Comparison of ENCODE assay signal across 15 cellular contexts in genomic region chr10:101774589-101775272, GRCh38. TPM values are rescaled to one million over a fixed set of nuclear protein-coding genes. Genes with fewer than 3 reads are reported as not detected.
DNase-seq lines count a peak whose midpoint lies in the region; ATAC-seq, FAIRE-seq and TF ChIP-seq lines count a peak whose summit lies in the region.
"Had no signal": no experiment of that assay in that cellular context is flagged by ENCODE, and none has a peak within 500 bp of the region (broad histone marks: within the 10 kb centered on the region; RNA-seq: fewer than 3 reads in every experiment).

No MANE protein-coding gene starts in this region.

- H3K4me1 ChIP-seq in HepG2 (ENCODE audit: insufficient read depth, low read length) (peaks cover 25% of the 10 kb centered on the region), right lobe of liver (peaks cover 0 to 27% (median 6%) of the 10 kb centered on the region in 4 donors), upper lobe of right lung (peaks cover 20% of the 10 kb centered on the region)
- peaks cover 0 to 25% of the 10 kb centered on the region in 2 donors for H3K4me1 ChIP-seq in naive thymus-derived CD4-positive, alpha-beta T cell (ENCODE audit: control insufficient read depth in 2 of 2, insufficient read depth in 2 of 2, low read length in 2 of 2)

- H3K27me3 Mint-ChIP-seq in central memory CD8-positive, alpha-beta T cell: peaks cover 77% of the 10 kb centered on the region
- peaks cover 52 to 78% (median 67%) of the 10 kb centered on the region in 5 donors for H3K27me3 Mint-ChIP-seq in naive thymus-derived CD4-positive, alpha-beta T cell

- H3K4me1 Mint-ChIP-seq in central memory CD8-positive, alpha-beta T cell: peaks cover 19% of the 10 kb centered on the region
- H3K4me1 Mint-ChIP-seq in naive thymus-derived CD4-positive, alpha-beta T cell: peaks cover 16 to 37% (median 30%) of the 10 kb centered on the region in 7 donors

- H3K27me3 ChIP-seq in HepG2 (ENCODE audit: control insufficient read depth in 1 of 2, insufficient read depth in 2 of 2, low read length in 2 of 2) (peaks cover 17 to 49% of the 10 kb centered on the region in 2 experiments), right lobe of liver (peaks cover 0 to 13% of the 10 kb centered on the region in 2 donors), upper lobe of right lung (peaks cover 80% of the 10 kb centered on the region)
- peaks cover 8 to 37% of the 10 kb centered on the region in 2 donors for H3K27me3 ChIP-seq in naive thymus-derived CD4-positive, alpha-beta T cell (ENCODE audit: control insufficient read depth in 2 of 2, insufficient read depth in 2 of 2, low read length in 2 of 2)

- H4K20me1 ChIP-seq in HepG2 (ENCODE audit: insufficient read depth, low read length): no peaks in the 10 kb centered on the region

- TF ChIP-seq RAD21 in HepG2 (CRISPR knock-in tag; IDR thresholded peaks at IDR 0.05): no peak

- H3K4me3 ChIP-seq in HepG2 (replicated peaks in 1 of 3; ENCODE audit: insufficient read depth in 1 of 3, low read depth in 2 of 3, low read length in 3 of 3) (no peak overlapping the region), right lobe of liver (no peak overlapping the region), upper lobe of right lung (no peak overlapping the region)
- H3K4me3 ChIP-seq in naive thymus-derived CD4-positive, alpha-beta T cell (ENCODE audit: low read length): no peak overlapping the region
- H3K4me3 ChIP-seq: left lung had no signal

- no peaks in the 10 kb centered on the region; a peak in 1 of 5 replicates for H3K36me3 ChIP-seq in HepG2 (replicated peaks in 1 of 2; ENCODE audit: control insufficient read depth in 1 of 2, insufficient read depth in 2 of 2, low read length in 2 of 2)
- no peaks in the 10 kb centered on the region for H3K36me3 ChIP-seq in right lobe of liver
- no peaks in the 10 kb centered on the region for H3K36me3 ChIP-seq in naive thymus-derived CD4-positive, alpha-beta T cell (ENCODE audit: control insufficient read depth in 2 of 3, insufficient read depth in 3 of 3, low read length in 3 of 3)
- H3K36me3 ChIP-seq in upper lobe of right lung: no peaks in the 10 kb centered on the region
- H3K36me3 ChIP-seq: left lung had no signal

- H3K79me2 ChIP-seq in HepG2 (ENCODE audit: insufficient read depth, low read length): no peaks in the 10 kb centered on the region

- peaks cover 2% of the 10 kb centered on the region for H3K36me3 Mint-ChIP-seq in central memory CD8-positive, alpha-beta T cell (ENCODE audit: insufficient read depth)
- peaks cover 0 to 3% (median 0%) of the 10 kb centered on the region in 5 donors for H3K36me3 Mint-ChIP-seq in naive thymus-derived CD4-positive, alpha-beta T cell

- no peak for TF ChIP-seq POLR2A in HepG2 (IDR thresholded peaks at IDR 0.05; ENCODE audit: insufficient read depth in 1 of 2, low read depth in 2 of 2, low read length in 2 of 2)
- TF ChIP-seq POLR2A in right lobe of liver (IDR thresholded peaks at IDR 0.05): no peak

- H3K9me3 ChIP-seq in HepG2 (ENCODE audit: low read length) (no peaks in the 10 kb centered on the region), right lobe of liver (no peaks in the 10 kb centered on the region), upper lobe of right lung (no peaks in the 10 kb centered on the region)
- no peaks in the 10 kb centered on the region for H3K9me3 ChIP-seq in naive thymus-derived CD4-positive, alpha-beta T cell (ENCODE audit: control insufficient read depth in 2 of 3, low read length in 3 of 3)
- H3K9me3 ChIP-seq: left lung had no signal

- intact Hi-C loops in HepG2 (cut with micrococcal nuclease; ENCODE audit: unreplicated experiment) (no loop called here), right lobe of liver (cut with DNase I) (loop anchor here (5.0 to 10.0 kb wide), 3 partner anchors 172 to 560 kb away; no protein-coding TSS in a partner anchor), upper lobe of right lung (cut with DNase I) (no loop called here)
- intact Hi-C loops in naive thymus-derived CD4-positive, alpha-beta T cell (cut with micrococcal nuclease): no loop called here

- WGBS in HepG2 (ENCODE audit: low lambda C conversion rate): 73% methylated on average over 25 of the region's 32 CpGs
- 4% methylated on average over 16 of the region's 32 CpGs for WGBS in right lobe of liver (ENCODE audit: insufficient coverage, low coverage, low lambda C conversion rate, missing lambda C conversion rate)

- in situ Hi-C loops in HepG2 (cut with HindIII; ENCODE audit: extremely low pct_ligation_motif_present, low pct_unique_long_range_greater_than_20kb): no loop called here

- no TSS peak for BruUV-seq in HepG2 (replicated peaks; lab: Mats Ljungman, UMichigan)

- POLR2A ChIA-PET in HepG2 (lab: Yijun Ruan, JAX): no interaction called here
- POLR2A ChIA-PET in naive thymus-derived CD4-positive, alpha-beta T cell (lab: Charles Lee): no interaction called here

- FAIRE-seq in HepG2 (lab: Jason Lieb, UNC): no peak
- FAIRE-seq: GM18507 had no signal

- CTCF ChIA-PET in HepG2 (lab: Yijun Ruan, JAX; ENCODE audit: low intra/inter-chr PET ratio, low total read pairs): no interaction called here
- CTCF ChIA-PET in naive thymus-derived CD4-positive, alpha-beta T cell (lab: Charles Lee): interaction anchor here (1.3 kb wide), 1 partner anchor 10 kb away, joined by 6 read pairs; no protein-coding TSS in a partner anchor

- H3K27ac Mint-ChIP-seq in central memory CD8-positive, alpha-beta T cell (ENCODE audit: low read depth): peak overlapping the region; percentile 55
- H3K27ac Mint-ChIP-seq in naive thymus-derived CD4-positive, alpha-beta T cell: no peak overlapping the region

- TF ChIP-seq EP300 in HepG2 (IDR thresholded peaks at IDR 0.05; ENCODE audit: low read depth in 2 of 2, low read length in 2 of 2) (no peak), HepG2 (CRISPR knock-in tag; IDR thresholded peaks at IDR 0.05; ENCODE audit: borderline replicate concordance) (no peak)

- H2AFZ ChIP-seq in HepG2 (ENCODE audit: low read length): no peak overlapping the region

- TF ChIP-seq CTCF in HepG2 (CRISPR knock-in tag; IDR thresholded peaks at IDR 0.05) (no peak), right lobe of liver (IDR thresholded peaks at IDR 0.05) (no peak), upper lobe of right lung (IDR thresholded peaks at IDR 0.05) (no peak)

- no peaks in the 10 kb centered on the region for H3K9me3 Mint-ChIP-seq in central memory CD8-positive, alpha-beta T cell
- H3K9me3 Mint-ChIP-seq in naive thymus-derived CD4-positive, alpha-beta T cell: no peaks in the 10 kb centered on the region

- no peak overlapping the region for H3K4me2 ChIP-seq in HepG2 (ENCODE audit: low read depth, low read length)

- H3K4me3 Mint-ChIP-seq in central memory CD8-positive, alpha-beta T cell: peak overlapping the region; percentile 38
- peak overlapping the region in 8 of 10 donors; percentile 13 to 71 (median 48) for H3K4me3 Mint-ChIP-seq in naive thymus-derived CD4-positive, alpha-beta T cell

- DNase-seq in HepG2 (ENCODE audit: low spot score) (no peak), right lobe of liver (no peak), upper lobe of right lung (peak; percentile 67), OCI-M1 (lab: John Stamatoyannopoulos, UW) (no peak), Ammon's horn (ENCODE audit: low spot score) (no peak), H4 (ENCODE audit: low spot score) (no peak)
- no peak for DNase-seq in central memory CD8-positive, alpha-beta T cell (ENCODE audit: low spot score in 2 of 2)
- no peak for DNase-seq in naive thymus-derived CD4-positive, alpha-beta T cell
- DNase-seq: aorta; effector memory CD4-positive, alpha-beta T cell; NCI-H774; Right ventricle myocardium superior; stimulated activated CD4-positive, alpha-beta T cell treated with anti-CD3 and anti-CD28 coated beads, Interleukin-1b, Interleukin-23, amount 100 ng/mL, for 48 hours had no signal

- no peak overlapping the region for H3K9ac ChIP-seq in HepG2 (ENCODE audit: insufficient read depth, low read depth, low read length)

- H3K27ac ChIP-seq in HepG2 (ENCODE audit: extremely low read length, insufficient read depth, low read length): no peak overlapping the region
- no peak overlapping the region for H3K27ac ChIP-seq in right lobe of liver
- no peak overlapping the region for H3K27ac ChIP-seq in naive thymus-derived CD4-positive, alpha-beta T cell (ENCODE audit: low read depth, low read length)
- no peak overlapping the region for H3K27ac ChIP-seq in upper lobe of right lung
- H3K27ac ChIP-seq: left lung had no signal

- no peak for ATAC-seq in HepG2
- ATAC-seq in right lobe of liver: no peak
- ATAC-seq in central memory CD8-positive, alpha-beta T cell (replicated peaks; ENCODE audit: extremely low read depth, poor library complexity, severe bottlenecking): no peak
- ATAC-seq in naive thymus-derived CD4-positive, alpha-beta T cell: peak; percentile 32
- no peak for ATAC-seq in upper lobe of right lung
- ATAC-seq: left lung had no signal

RNA-seq across cellular contexts. Expression of gene FGF8, which starts 1.2 kb away (rescaled TPM):
- not detected in 2 replicates for total RNA-seq in HepG2 (2016; rRNA removed; fragmentation: Illumina TruSeq; extraction: Trizol)
- not detected in 2 replicates for total RNA-seq in HepG2 (2016; cell fraction: cytosol; rRNA removed; fragmentation: Illumina TruSeq; extraction: Trizol; ENCODE audit: low read depth)
- not detected in 2 replicates for total RNA-seq in HepG2 (2016; cell fraction: insoluble cytoplasmic fraction; rRNA removed; fragmentation: Illumina TruSeq; extraction: Trizol)
- not detected in 2 replicates for total RNA-seq in HepG2 (2016; cell fraction: membrane; rRNA removed; fragmentation: Illumina TruSeq; extraction: Trizol)
- total RNA-seq in HepG2 (2016; cell fraction: nucleus; rRNA removed; fragmentation: Illumina TruSeq; extraction: Trizol): not detected in 2 replicates
- polyA plus RNA-seq in HepG2 (2011; rRNA removed): 0.26 TPM in 1 of 2 replicates, not detected in the other
- polyA plus RNA-seq in HepG2 (2011; cell fraction: cytosol; rRNA removed): not detected in 2 replicates
- 0.37 and 0.80 TPM in 2 replicates for polyA plus RNA-seq in HepG2 (2011; cell fraction: nucleus; rRNA removed)
- not detected in 2 replicates for polyA plus RNA-seq in HepG2 (2012)
- not detected in 2 replicates for polyA plus RNA-seq in HepG2 (2016; cell fraction: cytosol; fragmentation: Illumina TruSeq; extraction: Trizol; ENCODE audit: low read depth)
- polyA plus RNA-seq in HepG2 (2016; cell fraction: insoluble cytoplasmic fraction; fragmentation: Illumina TruSeq; extraction: Trizol; ENCODE audit: low read depth): not detected in 2 replicates
- not detected in 2 replicates for polyA plus RNA-seq in HepG2 (2016; cell fraction: membrane; fragmentation: Illumina TruSeq; extraction: Trizol; ENCODE audit: low read depth)
- polyA plus RNA-seq in HepG2 (2016; cell fraction: nucleus; fragmentation: Illumina TruSeq; extraction: Trizol; ENCODE audit: insufficient read depth, low read depth): not detected in 2 replicates
- not detected in 2 replicates for polyA minus RNA-seq in HepG2 (2011; rRNA and poly(A)+ RNA removed; ENCODE audit: low replicate concordance)
- polyA minus RNA-seq in HepG2 (2011; cell fraction: cytosol; rRNA and poly(A)+ RNA removed): not detected in 2 replicates
- not detected in 2 replicates for polyA minus RNA-seq in HepG2 (2011; cell fraction: nucleus; rRNA and poly(A)+ RNA removed)
- total RNA-seq in right lobe of liver: not detected
- total RNA-seq in naive thymus-derived CD4-positive, alpha-beta T cell: not detected
- not detected for polyA plus RNA-seq in naive thymus-derived CD4-positive, alpha-beta T cell
- total RNA-seq in upper lobe of right lung: 1.2 TPM
- not detected in 2 replicates for total RNA-seq in H4 (2014; rRNA removed; shearing (Covaris generic))
- total RNA-seq: aorta, left lung, Right ventricle myocardium superior had no signal
- polyA plus RNA-seq: aorta had no signal

RNA-seq across cellular contexts. Expression of gene NPM3, which starts 8.5 kb away (rescaled TPM):
- total RNA-seq in HepG2 (2016; rRNA removed; fragmentation: Illumina TruSeq; extraction: Trizol) (129 and 160 TPM in 2 replicates), right lobe of liver (10 to 100 TPM in 3 of 6 experiments, 1 to 10 TPM in 3; 4.7 to 31.8 (median 8.6) TPM), upper lobe of right lung (18.0 TPM)
- total RNA-seq in HepG2 (2016; cell fraction: cytosol; rRNA removed; fragmentation: Illumina TruSeq; extraction: Trizol; ENCODE audit: low read depth): 72.9 and 79.2 TPM in 2 replicates
- total RNA-seq in HepG2 (2016; cell fraction: insoluble cytoplasmic fraction; rRNA removed; fragmentation: Illumina TruSeq; extraction: Trizol): 127 and 156 TPM in 2 replicates
- total RNA-seq in HepG2 (2016; cell fraction: membrane; rRNA removed; fragmentation: Illumina TruSeq; extraction: Trizol): 118 and 120 TPM in 2 replicates
- 40.1 and 46.2 TPM in 2 replicates for total RNA-seq in HepG2 (2016; cell fraction: nucleus; rRNA removed; fragmentation: Illumina TruSeq; extraction: Trizol)
- polyA plus RNA-seq in HepG2 (2011; rRNA removed): 47.6 and 50.8 TPM in 2 replicates
- polyA plus RNA-seq in HepG2 (2011; cell fraction: cytosol; rRNA removed): 77.2 and 99.2 TPM in 2 replicates
- polyA plus RNA-seq in HepG2 (2011; cell fraction: nucleus; rRNA removed): 35.2 and 42.2 TPM in 2 replicates
- polyA plus RNA-seq in HepG2 (2012): 50.7 and 56.1 TPM in 2 replicates
- polyA plus RNA-seq in HepG2 (2016; cell fraction: cytosol; fragmentation: Illumina TruSeq; extraction: Trizol; ENCODE audit: low read depth): 74.7 and 76.8 TPM in 2 replicates
- polyA plus RNA-seq in HepG2 (2016; cell fraction: insoluble cytoplasmic fraction; fragmentation: Illumina TruSeq; extraction: Trizol; ENCODE audit: low read depth): 123 and 134 TPM in 2 replicates
- polyA plus RNA-seq in HepG2 (2016; cell fraction: membrane; fragmentation: Illumina TruSeq; extraction: Trizol; ENCODE audit: low read depth): 94.9 and 101 TPM in 2 replicates
- polyA plus RNA-seq in HepG2 (2016; cell fraction: nucleus; fragmentation: Illumina TruSeq; extraction: Trizol; ENCODE audit: insufficient read depth, low read depth): 69.1 and 70.7 TPM in 2 replicates
- polyA minus RNA-seq in HepG2 (2011; rRNA and poly(A)+ RNA removed; ENCODE audit: low replicate concordance): 57.7 and 87.9 TPM in 2 replicates
- 11.6 and 28.0 TPM in 2 replicates for polyA minus RNA-seq in HepG2 (2011; cell fraction: cytosol; rRNA and poly(A)+ RNA removed)
- 4.2 and 7.6 TPM in 2 replicates for polyA minus RNA-seq in HepG2 (2011; cell fraction: nucleus; rRNA and poly(A)+ RNA removed)
- total RNA-seq in naive thymus-derived CD4-positive, alpha-beta T cell: 10 to 100 TPM; 10.9 to 31.3 (median 16.2) TPM
- 10 to 100 TPM; 10.3 to 13.7 TPM for polyA plus RNA-seq in naive thymus-derived CD4-positive, alpha-beta T cell
- total RNA-seq in H4 (2014; rRNA removed; shearing (Covaris generic)): 98.0 and 99.4 TPM in 2 replicates

RNA-seq across cellular contexts. Expression of gene OGA, which starts 43.5 kb away (rescaled TPM):
- total RNA-seq in HepG2 (2016; rRNA removed; fragmentation: Illumina TruSeq; extraction: Trizol) (33.2 and 36.5 TPM in 2 replicates), right lobe of liver (10 to 100 TPM; 34.7 to 52.2 (median 36.7) TPM), upper lobe of right lung (91.6 TPM)
- 23.2 and 27.7 TPM in 2 replicates for total RNA-seq in HepG2 (2016; cell fraction: cytosol; rRNA removed; fragmentation: Illumina TruSeq; extraction: Trizol; ENCODE audit: low read depth)
- 30.6 and 34.0 TPM in 2 replicates for total RNA-seq in HepG2 (2016; cell fraction: insoluble cytoplasmic fraction; rRNA removed; fragmentation: Illumina TruSeq; extraction: Trizol)
- 23.7 and 29.9 TPM in 2 replicates for total RNA-seq in HepG2 (2016; cell fraction: membrane; rRNA removed; fragmentation: Illumina TruSeq; extraction: Trizol)
- total RNA-seq in HepG2 (2016; cell fraction: nucleus; rRNA removed; fragmentation: Illumina TruSeq; extraction: Trizol): 50.1 and 59.4 TPM in 2 replicates
- 35.5 and 39.8 TPM in 2 replicates for polyA plus RNA-seq in HepG2 (2011; rRNA removed)
- polyA plus RNA-seq in HepG2 (2011; cell fraction: cytosol; rRNA removed): 7.7 and 10.8 TPM in 2 replicates
- polyA plus RNA-seq in HepG2 (2011; cell fraction: nucleus; rRNA removed): 66.7 and 69.3 TPM in 2 replicates
- 35.2 and 48.0 TPM in 2 replicates for polyA plus RNA-seq in HepG2 (2012)
- 1.0 and 1.1 TPM in 2 replicates for polyA plus RNA-seq in HepG2 (2016; cell fraction: cytosol; fragmentation: Illumina TruSeq; extraction: Trizol; ENCODE audit: low read depth)
- 24.3 and 27.7 TPM in 2 replicates for polyA plus RNA-seq in HepG2 (2016; cell fraction: insoluble cytoplasmic fraction; fragmentation: Illumina TruSeq; extraction: Trizol; ENCODE audit: low read depth)
- 2.9 and 3.6 TPM in 2 replicates for polyA plus RNA-seq in HepG2 (2016; cell fraction: membrane; fragmentation: Illumina TruSeq; extraction: Trizol; ENCODE audit: low read depth)
- polyA plus RNA-seq in HepG2 (2016; cell fraction: nucleus; fragmentation: Illumina TruSeq; extraction: Trizol; ENCODE audit: insufficient read depth, low read depth): 105 and 122 TPM in 2 replicates
- polyA minus RNA-seq in HepG2 (2011; rRNA and poly(A)+ RNA removed; ENCODE audit: low replicate concordance): 18.7 and 34.4 TPM in 2 replicates
- 18.9 and 20.4 TPM in 2 replicates for polyA minus RNA-seq in HepG2 (2011; cell fraction: cytosol; rRNA and poly(A)+ RNA removed)
- polyA minus RNA-seq in HepG2 (2011; cell fraction: nucleus; rRNA and poly(A)+ RNA removed): 91.7 and 107 TPM in 2 replicates
- total RNA-seq in naive thymus-derived CD4-positive, alpha-beta T cell: 100 to 1,000 TPM; 154 to 338 (median 321) TPM
- 10 to 100 TPM; 45.8 to 47.6 TPM for polyA plus RNA-seq in naive thymus-derived CD4-positive, alpha-beta T cell
- 42.8 and 45.3 TPM in 2 replicates for total RNA-seq in H4 (2014; rRNA removed; shearing (Covaris generic))

Comparison
In these comparisons a context has a peak if more than half of its experiments do, and no peak if none do; other contexts are left out.
1. intact Hi-C loops: an anchor here in right lobe of liver (5.0 to 10.0 kb wide); none called in HepG2, naive thymus-derived CD4-positive, alpha-beta T cell and upper lobe of right lung.